1 cellular context compared by ENCODE assay signal in the genomic region with DNA sequence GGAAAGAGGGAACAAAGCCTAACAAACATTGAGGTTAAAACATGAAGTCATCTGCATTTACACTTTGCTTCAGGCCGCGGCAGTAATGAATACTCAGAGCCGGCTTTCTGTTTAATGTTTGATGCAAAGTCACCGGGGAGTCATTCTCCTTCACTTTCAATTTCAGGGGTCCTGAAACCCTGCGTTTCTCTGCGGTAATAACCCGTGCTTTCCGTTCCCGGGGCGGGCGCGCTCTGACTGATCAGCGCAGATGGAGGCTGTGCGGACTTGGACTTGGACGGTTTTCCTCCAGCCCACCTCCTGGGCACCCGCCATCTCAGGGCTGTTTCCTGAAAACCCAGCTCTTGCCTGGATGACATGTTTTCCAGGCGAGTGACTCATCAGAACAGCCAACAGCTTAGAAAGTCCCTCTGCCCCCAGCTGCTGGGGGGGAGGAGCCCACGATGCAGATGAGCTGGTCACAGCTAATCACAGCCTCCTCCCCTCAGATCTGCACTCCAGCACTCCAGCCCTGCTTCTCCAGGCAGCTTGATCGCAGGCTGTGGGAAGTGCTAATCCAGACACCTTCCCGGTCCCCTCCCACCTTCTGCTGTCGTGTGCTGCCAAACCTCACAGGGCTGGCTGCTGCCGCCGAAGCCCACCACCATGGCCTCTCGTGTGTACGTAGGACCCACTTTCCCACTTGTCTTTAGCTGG.
TF ChIP-seq lines count a peak whose summit lies in the region.

No MANE protein-coding gene starts in this region.

TF ChIP-seq in K562, 482 proteins besides CTCF, POLR2A, EP300 and RAD21 (continued from another document and continues in another):
- TF ChIP-seq, protein P1, sequence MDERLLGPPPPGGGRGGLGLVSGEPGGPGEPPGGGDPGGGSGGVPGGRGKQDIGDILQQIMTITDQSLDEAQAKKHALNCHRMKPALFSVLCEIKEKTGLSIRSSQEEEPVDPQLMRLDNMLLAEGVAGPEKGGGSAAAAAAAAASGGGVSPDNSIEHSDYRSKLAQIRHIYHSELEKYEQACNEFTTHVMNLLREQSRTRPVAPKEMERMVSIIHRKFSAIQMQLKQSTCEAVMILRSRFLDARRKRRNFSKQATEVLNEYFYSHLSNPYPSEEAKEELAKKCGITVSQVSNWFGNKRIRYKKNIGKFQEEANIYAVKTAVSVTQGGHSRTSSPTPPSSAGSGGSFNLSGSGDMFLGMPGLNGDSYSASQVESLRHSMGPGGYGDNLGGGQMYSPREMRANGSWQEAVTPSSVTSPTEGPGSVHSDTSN (CRISPR knock-in tag; IDR thresholded peaks at IDR 0.05; ENCODE audit: low read depth) = no peak
- TF ChIP-seq, protein P1 (tag; conservative IDR thresholded peaks at IDR 0.05; ENCODE audit: low read depth) = no peak
- no peak; the same call in none of the 2 replicates for TF ChIP-seq SP1 (CRISPR knock-in tag; IDR thresholded peaks at IDR 0.05)
- peak; percentile 81 for TF ChIP-seq POLR2AphosphoS5 (IDR thresholded peaks at IDR 0.05; ENCODE audit: control insufficient read depth, insufficient read depth, low read depth, low read length)
- peak; percentile 88 for TF ChIP-seq NFRKB (IDR thresholded peaks at IDR 0.05; ENCODE audit: low read depth)
- 0 out of 4 replicates have a peak, but pooled peaks of 1 of the 2 experiments have one; percentile 41 for TF ChIP-seq TEAD1 (CRISPR knock-in tag; IDR thresholded peaks at IDR 0.05)
- TF ChIP-seq CBFA2T2 (conservative IDR thresholded peaks at IDR 0.05) = no peak
- TF ChIP-seq PTRF (tag; IDR thresholded peaks at IDR 0.05) = no peak
- TF ChIP-seq MYNN (IDR thresholded peaks at IDR 0.05) = peak; percentile 77
- no peak for TF ChIP-seq MYNN (CRISPR knock-in tag; IDR thresholded peaks at IDR 0.05)
- TF ChIP-seq, protein P2, sequence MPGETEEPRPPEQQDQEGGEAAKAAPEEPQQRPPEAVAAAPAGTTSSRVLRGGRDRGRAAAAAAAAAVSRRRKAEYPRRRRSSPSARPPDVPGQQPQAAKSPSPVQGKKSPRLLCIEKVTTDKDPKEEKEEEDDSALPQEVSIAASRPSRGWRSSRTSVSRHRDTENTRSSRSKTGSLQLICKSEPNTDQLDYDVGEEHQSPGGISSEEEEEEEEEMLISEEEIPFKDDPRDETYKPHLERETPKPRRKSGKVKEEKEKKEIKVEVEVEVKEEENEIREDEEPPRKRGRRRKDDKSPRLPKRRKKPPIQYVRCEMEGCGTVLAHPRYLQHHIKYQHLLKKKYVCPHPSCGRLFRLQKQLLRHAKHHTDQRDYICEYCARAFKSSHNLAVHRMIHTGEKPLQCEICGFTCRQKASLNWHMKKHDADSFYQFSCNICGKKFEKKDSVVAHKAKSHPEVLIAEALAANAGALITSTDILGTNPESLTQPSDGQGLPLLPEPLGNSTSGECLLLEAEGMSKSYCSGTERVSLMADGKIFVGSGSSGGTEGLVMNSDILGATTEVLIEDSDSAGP (CRISPR knock-in tag; IDR thresholded peaks at IDR 0.05) = no peak
- TF ChIP-seq, protein P3, sequence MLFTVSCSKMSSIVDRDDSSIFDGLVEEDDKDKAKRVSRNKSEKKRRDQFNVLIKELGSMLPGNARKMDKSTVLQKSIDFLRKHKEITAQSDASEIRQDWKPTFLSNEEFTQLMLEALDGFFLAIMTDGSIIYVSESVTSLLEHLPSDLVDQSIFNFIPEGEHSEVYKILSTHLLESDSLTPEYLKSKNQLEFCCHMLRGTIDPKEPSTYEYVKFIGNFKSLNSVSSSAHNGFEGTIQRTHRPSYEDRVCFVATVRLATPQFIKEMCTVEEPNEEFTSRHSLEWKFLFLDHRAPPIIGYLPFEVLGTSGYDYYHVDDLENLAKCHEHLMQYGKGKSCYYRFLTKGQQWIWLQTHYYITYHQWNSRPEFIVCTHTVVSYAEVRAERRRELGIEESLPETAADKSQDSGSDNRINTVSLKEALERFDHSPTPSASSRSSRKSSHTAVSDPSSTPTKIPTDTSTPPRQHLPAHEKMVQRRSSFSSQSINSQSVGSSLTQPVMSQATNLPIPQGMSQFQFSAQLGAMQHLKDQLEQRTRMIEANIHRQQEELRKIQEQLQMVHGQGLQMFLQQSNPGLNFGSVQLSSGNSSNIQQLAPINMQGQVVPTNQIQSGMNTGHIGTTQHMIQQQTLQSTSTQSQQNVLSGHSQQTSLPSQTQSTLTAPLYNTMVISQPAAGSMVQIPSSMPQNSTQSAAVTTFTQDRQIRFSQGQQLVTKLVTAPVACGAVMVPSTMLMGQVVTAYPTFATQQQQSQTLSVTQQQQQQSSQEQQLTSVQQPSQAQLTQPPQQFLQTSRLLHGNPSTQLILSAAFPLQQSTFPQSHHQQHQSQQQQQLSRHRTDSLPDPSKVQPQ (CRISPR knock-in tag; IDR thresholded peaks at IDR 0.05; ENCODE audit: borderline replicate concordance) = no peak
- TF ChIP-seq KDM1A (IDR thresholded peaks at IDR 0.05) = no peak
- TF ChIP-seq, protein P4, sequence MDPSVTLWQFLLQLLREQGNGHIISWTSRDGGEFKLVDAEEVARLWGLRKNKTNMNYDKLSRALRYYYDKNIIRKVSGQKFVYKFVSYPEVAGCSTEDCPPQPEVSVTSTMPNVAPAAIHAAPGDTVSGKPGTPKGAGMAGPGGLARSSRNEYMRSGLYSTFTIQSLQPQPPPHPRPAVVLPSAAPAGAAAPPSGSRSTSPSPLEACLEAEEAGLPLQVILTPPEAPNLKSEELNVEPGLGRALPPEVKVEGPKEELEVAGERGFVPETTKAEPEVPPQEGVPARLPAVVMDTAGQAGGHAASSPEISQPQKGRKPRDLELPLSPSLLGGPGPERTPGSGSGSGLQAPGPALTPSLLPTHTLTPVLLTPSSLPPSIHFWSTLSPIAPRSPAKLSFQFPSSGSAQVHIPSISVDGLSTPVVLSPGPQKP (CRISPR knock-in tag; IDR thresholded peaks at IDR 0.05) = no peak
- peak; percentile 41; the same call in 1 of the 2 replicates for TF ChIP-seq SOX6 (IDR thresholded peaks at IDR 0.05)
- TF ChIP-seq BACH1 (tag; IDR thresholded peaks at IDR 0.05) = peak; percentile 72; the same call in 1 of the 2 replicates
- TF ChIP-seq, protein P5, sequence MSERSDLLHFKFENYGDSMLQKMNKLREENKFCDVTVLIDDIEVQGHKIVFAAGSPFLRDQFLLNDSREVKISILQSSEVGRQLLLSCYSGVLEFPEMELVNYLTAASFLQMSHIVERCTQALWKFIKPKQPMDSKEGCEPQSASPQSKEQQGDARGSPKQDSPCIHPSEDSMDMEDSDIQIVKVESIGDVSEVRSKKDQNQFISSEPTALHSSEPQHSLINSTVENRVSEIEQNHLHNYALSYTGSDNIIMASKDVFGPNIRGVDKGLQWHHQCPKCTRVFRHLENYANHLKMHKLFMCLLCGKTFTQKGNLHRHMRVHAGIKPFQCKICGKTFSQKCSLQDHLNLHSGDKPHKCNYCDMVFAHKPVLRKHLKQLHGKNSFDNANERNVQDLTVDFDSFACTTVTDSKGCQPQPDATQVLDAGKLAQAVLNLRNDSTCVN (CRISPR knock-in tag; IDR thresholded peaks at IDR 0.05) = no peak
- peak; percentile 74 for TF ChIP-seq MAFF (IDR thresholded peaks at IDR 0.05; ENCODE audit: low read length)
- TF ChIP-seq, protein P6, sequence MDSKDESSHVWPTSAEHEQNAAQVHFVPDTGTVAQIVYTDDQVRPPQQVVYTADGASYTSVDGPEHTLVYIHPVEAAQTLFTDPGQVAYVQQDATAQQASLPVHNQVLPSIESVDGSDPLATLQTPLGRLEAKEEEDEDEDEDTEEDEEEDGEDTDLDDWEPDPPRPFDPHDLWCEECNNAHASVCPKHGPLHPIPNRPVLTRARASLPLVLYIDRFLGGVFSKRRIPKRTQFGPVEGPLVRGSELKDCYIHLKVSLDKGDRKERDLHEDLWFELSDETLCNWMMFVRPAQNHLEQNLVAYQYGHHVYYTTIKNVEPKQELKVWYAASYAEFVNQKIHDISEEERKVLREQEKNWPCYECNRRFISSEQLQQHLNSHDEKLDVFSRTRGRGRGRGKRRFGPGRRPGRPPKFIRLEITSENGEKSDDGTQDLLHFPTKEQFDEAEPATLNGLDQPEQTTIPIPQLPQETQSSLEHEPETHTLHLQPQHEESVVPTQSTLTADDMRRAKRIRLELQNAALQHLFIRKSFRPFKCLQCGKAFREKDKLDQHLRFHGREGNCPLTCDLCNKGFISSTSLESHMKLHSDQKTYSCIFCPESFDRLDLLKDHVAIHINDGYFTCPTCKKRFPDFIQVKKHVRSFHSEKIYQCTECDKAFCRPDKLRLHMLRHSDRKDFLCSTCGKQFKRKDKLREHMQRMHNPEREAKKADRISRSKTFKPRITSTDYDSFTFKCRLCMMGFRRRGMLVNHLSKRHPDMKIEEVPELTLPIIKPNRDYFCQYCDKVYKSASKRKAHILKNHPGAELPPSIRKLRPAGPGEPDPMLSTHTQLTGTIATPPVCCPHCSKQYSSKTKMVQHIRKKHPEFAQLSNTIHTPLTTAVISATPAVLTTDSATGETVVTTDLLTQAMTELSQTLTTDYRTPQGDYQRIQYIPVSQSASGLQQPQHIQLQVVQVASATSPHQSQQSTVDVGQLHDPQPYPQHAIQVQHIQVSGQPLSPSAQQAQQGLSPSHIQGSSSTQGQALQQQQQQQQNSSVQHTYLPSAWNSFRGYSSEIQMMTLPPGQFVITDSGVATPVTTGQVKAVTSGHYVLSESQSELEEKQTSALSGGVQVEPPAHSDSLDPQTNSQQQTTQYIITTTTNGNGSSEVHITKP (IDR thresholded peaks at IDR 0.05; ENCODE audit: partially characterized antibody) = peak; percentile 36
- TF ChIP-seq YY1 (IDR thresholded peaks at IDR 0.05; ENCODE audit: borderline replicate concordance in 1 of 3, control insufficient read depth in 1 of 3, extremely low read depth in 1 of 3, insufficient read depth in 3 of 3, insufficient read length in 1 of 3, insufficient replicate concordance in 2 of 3, low read depth in 1 of 3, low read length in 2 of 3) = peak; percentile 26 to 91 (median 79)
- peak; percentile 53; the same call in 1 of the 2 replicates for TF ChIP-seq MYC (IDR thresholded peaks at IDR 0.05; ENCODE audit: low read depth, low read length)
- TF ChIP-seq MYC (CRISPR knock-in tag; IDR thresholded peaks at IDR 0.05; ENCODE audit: borderline replicate concordance, low read depth) = no peak
- TF ChIP-seq U2AF1 (optimal IDR thresholded peaks at IDR 0.05; ENCODE audit: low read depth, low read length) = no peak
- TF ChIP-seq, protein P7, sequence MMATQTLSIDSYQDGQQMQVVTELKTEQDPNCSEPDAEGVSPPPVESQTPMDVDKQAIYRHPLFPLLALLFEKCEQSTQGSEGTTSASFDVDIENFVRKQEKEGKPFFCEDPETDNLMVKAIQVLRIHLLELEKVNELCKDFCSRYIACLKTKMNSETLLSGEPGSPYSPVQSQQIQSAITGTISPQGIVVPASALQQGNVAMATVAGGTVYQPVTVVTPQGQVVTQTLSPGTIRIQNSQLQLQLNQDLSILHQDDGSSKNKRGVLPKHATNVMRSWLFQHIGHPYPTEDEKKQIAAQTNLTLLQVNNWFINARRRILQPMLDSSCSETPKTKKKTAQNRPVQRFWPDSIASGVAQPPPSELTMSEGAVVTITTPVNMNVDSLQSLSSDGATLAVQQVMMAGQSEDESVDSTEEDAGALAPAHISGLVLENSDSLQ (IDR thresholded peaks at IDR 0.05) = peak; percentile 37
- peak; percentile 33; the same call in 1 of the 2 replicates for TF ChIP-seq DIDO1 (tag; IDR thresholded peaks at IDR 0.05; ENCODE audit: low read depth)
- TF ChIP-seq LEF1 (IDR thresholded peaks at IDR 0.05) = 0 out of 2 replicates have a peak, but pooled peaks have one; percentile 44
- TF ChIP-seq CCAR2 (IDR thresholded peaks at IDR 0.05; ENCODE audit: low read depth, low read length) = no peak
- TF ChIP-seq FOXK2 (conservative IDR thresholded peaks at IDR 0.05 in 1 of 2, IDR thresholded peaks at IDR 0.05 in 1 of 2; ENCODE audit: low read depth in 2 of 2) = peak; percentile 83 to 91
- peak; percentile 57; the same call in 1 of the 2 replicates for TF ChIP-seq SMARCC2 (IDR thresholded peaks at IDR 0.05; ENCODE audit: low read depth)
- TF ChIP-seq, protein P8, sequence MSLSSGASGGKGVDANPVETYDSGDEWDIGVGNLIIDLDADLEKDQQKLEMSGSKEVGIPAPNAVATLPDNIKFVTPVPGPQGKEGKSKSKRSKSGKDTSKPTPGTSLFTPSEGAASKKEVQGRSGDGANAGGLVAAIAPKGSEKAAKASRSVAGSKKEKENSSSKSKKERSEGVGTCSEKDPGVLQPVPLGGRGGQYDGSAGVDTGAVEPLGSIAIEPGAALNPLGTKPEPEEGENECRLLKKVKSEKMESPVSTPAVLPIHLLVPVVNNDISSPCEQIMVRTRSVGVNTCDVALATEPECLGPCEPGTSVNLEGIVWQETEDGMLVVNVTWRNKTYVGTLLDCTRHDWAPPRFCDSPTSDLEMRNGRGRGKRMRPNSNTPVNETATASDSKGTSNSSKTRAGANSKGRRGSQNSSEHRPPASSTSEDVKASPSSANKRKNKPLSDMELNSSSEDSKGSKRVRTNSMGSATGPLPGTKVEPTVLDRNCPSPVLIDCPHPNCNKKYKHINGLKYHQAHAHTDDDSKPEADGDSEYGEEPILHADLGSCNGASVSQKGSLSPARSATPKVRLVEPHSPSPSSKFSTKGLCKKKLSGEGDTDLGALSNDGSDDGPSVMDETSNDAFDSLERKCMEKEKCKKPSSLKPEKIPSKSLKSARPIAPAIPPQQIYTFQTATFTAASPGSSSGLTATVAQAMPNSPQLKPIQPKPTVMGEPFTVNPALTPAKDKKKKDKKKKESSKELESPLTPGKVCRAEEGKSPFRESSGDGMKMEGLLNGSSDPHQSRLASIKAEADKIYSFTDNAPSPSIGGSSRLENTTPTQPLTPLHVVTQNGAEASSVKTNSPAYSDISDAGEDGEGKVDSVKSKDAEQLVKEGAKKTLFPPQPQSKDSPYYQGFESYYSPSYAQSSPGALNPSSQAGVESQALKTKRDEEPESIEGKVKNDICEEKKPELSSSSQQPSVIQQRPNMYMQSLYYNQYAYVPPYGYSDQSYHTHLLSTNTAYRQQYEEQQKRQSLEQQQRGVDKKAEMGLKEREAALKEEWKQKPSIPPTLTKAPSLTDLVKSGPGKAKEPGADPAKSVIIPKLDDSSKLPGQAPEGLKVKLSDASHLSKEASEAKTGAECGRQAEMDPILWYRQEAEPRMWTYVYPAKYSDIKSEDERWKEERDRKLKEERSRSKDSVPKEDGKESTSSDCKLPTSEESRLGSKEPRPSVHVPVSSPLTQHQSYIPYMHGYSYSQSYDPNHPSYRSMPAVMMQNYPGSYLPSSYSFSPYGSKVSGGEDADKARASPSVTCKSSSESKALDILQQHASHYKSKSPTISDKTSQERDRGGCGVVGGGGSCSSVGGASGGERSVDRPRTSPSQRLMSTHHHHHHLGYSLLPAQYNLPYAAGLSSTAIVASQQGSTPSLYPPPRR (CRISPR knock-in tag; IDR thresholded peaks at IDR 0.05; ENCODE audit: borderline replicate concordance) = no peak
- no peak for TF ChIP-seq RBM39 (optimal IDR thresholded peaks at IDR 0.05; ENCODE audit: low read depth, low read length)
- TF ChIP-seq RCOR1 (IDR thresholded peaks at IDR 0.05; ENCODE audit: borderline replicate concordance in 1 of 2, low read depth in 2 of 2, low read length in 2 of 2) = peak in 1 of 2 experiments; percentile 72; a peak in 2 of 4 replicates
- TF ChIP-seq ZFP30 (CRISPR knock-in tag; IDR thresholded peaks at IDR 0.05; ENCODE audit: borderline replicate concordance) = no peak
- TF ChIP-seq MTA1 (IDR thresholded peaks at IDR 0.05; ENCODE audit: borderline replicate concordance) = 0 out of 2 replicates have a peak, but pooled peaks have one; percentile 56
- TF ChIP-seq TBP (optimal IDR thresholded peaks at IDR 0.05; ENCODE audit: low read depth, low read length) = peak; percentile 47
- TF ChIP-seq NCOA1 (IDR thresholded peaks at IDR 0.05; ENCODE audit: low read depth) = 0 out of 2 replicates have a peak, but pooled peaks have one; percentile 37
- TF ChIP-seq CXXC5 (CRISPR knock-in tag; IDR thresholded peaks at IDR 0.05) = peak; percentile 41; the same call in 1 of the 2 replicates
